In genomic region chr16:86012221-86012620, GRCh38 we compare ENCODE assay signal across 21 cellular contexts.
A peak's percentile ranks its signal among the peaks of the same experiment; 100 is the strongest.
DNase-seq lines count a peak whose midpoint lies in the region; ATAC-seq and TF ChIP-seq lines count a peak whose summit lies in the region.
"Had no signal": no experiment of that assay in that cellular context is flagged by ENCODE, and none has a peak within 500 bp of the region (broad histone marks: within the 10 kb centered on the region; RNA-seq: fewer than 3 reads in every experiment).

No MANE protein-coding gene starts in this region.

- no peaks in the 10 kb centered on the region for H3K27me3 ChIP-seq in hepatocyte

- no peak overlapping the region for H3K27ac ChIP-seq in hepatocyte
- H3K27ac ChIP-seq: 22Rv1, A549, C4-2B had no signal

- no peak for TF ChIP-seq CTCF in hepatocyte (IDR thresholded peaks at IDR 0.05; ENCODE audit: poor library complexity)

- H3K4me3 Mint-ChIP-seq in activated naive CD8-positive, alpha-beta T cell treated with anti-CD3 and anti-CD28 coated beads, Interleukin-2, amount 10 ng/mL, durations not matched to agents 7 days and 5 days, result no peak overlapping the region
- no peak overlapping the region for H3K4me3 Mint-ChIP-seq in activated naive CD8-positive, alpha-beta T cell treated with anti-CD3 and anti-CD28 coated beads for 36 hours
- H3K4me3 Mint-ChIP-seq in stimulated activated memory B cell treated with anti-CD40 and anti-IgM and Interleukin-4, amounts not matched to agents 10 μg/mL and 1 μg/mL and 100 μg/mL, for 72 hours, result no peak overlapping the region
- H3K4me3 Mint-ChIP-seq: CD4-positive, alpha-beta memory T cell; HFFc6 had no signal

- no peaks in the 10 kb centered on the region for H3K36me3 ChIP-seq in hepatocyte (replicated peaks; ENCODE audit: insufficient read depth, low read depth)

- peak; percentile 10 for DNase-seq in activated naive CD8-positive, alpha-beta T cell treated with anti-CD3 and anti-CD28 coated beads, Interleukin-2, amount 10 ng/mL, durations not matched to agents 7 days and 5 days
- no peak for DNase-seq in activated naive CD8-positive, alpha-beta T cell treated with anti-CD3 and anti-CD28 coated beads for 36 hours
- DNase-seq in NCI-H2171 (lab: John Stamatoyannopoulos, UW) (peak; percentile 31), dermis microvascular lymphatic vessel endothelial cell (ENCODE audit: low read depth in 2 of 2) (peak; percentile 49 to 89), DMS53 (lab: John Stamatoyannopoulos, UW) (no peak), hepatocyte (ENCODE audit: low spot score) (no peak)
- no peak for DNase-seq in central memory CD4-positive, alpha-beta T cell
- DNase-seq: AML-193; CD4-positive, alpha-beta memory T cell; DMS153; DMS79 treated with DMSO at 0.1 percent for 48 hours; EL; GOT3; H7; HFFc6 had no signal

- no peaks in the 10 kb centered on the region for H3K79me2 ChIP-seq in hepatocyte

- H3K4me2 ChIP-seq in hepatocyte, result no peak overlapping the region
- H3K4me2 ChIP-seq: A549 had no signal

- H3K27me3 Mint-ChIP-seq in activated naive CD8-positive, alpha-beta T cell treated with anti-CD3 and anti-CD28 coated beads, Interleukin-2, amount 10 ng/mL, durations not matched to agents 7 days and 5 days, result peaks cover 5% of the 10 kb centered on the region
- peaks cover 7% of the 10 kb centered on the region for H3K27me3 Mint-ChIP-seq in activated naive CD8-positive, alpha-beta T cell treated with anti-CD3 and anti-CD28 coated beads for 36 hours
- no peaks in the 10 kb centered on the region for H3K27me3 Mint-ChIP-seq in stimulated activated memory B cell treated with anti-CD40 and anti-IgM and Interleukin-4, amounts not matched to agents 10 μg/mL and 1 μg/mL and 100 μg/mL, for 72 hours

- no peaks in the 10 kb centered on the region for H3K9me3 ChIP-seq in hepatocyte (ENCODE audit: low read depth)

- H3K4me1 ChIP-seq in hepatocyte (ENCODE audit: insufficient read depth), result no peaks in the 10 kb centered on the region
- H3K4me1 ChIP-seq: A549 had no signal

- no peaks in the 10 kb centered on the region for H4K20me1 ChIP-seq in hepatocyte (ENCODE audit: insufficient read depth, poor library complexity, severe bottlenecking)

- peaks cover 7% of the 10 kb centered on the region for H3K36me3 Mint-ChIP-seq in activated naive CD8-positive, alpha-beta T cell treated with anti-CD3 and anti-CD28 coated beads, Interleukin-2, amount 10 ng/mL, durations not matched to agents 7 days and 5 days
- H3K36me3 Mint-ChIP-seq in activated naive CD8-positive, alpha-beta T cell treated with anti-CD3 and anti-CD28 coated beads for 36 hours, result peaks cover 4% of the 10 kb centered on the region
- peaks cover 7% of the 10 kb centered on the region for H3K36me3 Mint-ChIP-seq in stimulated activated memory B cell treated with anti-CD40 and anti-IgM and Interleukin-4, amounts not matched to agents 10 μg/mL and 1 μg/mL and 100 μg/mL, for 72 hours

- no peak overlapping the region for H3K27ac Mint-ChIP-seq in activated naive CD8-positive, alpha-beta T cell treated with anti-CD3 and anti-CD28 coated beads, Interleukin-2, amount 10 ng/mL, durations not matched to agents 7 days and 5 days
- no peak overlapping the region for H3K27ac Mint-ChIP-seq in activated naive CD8-positive, alpha-beta T cell treated with anti-CD3 and anti-CD28 coated beads for 36 hours
- H3K27ac Mint-ChIP-seq in stimulated activated memory B cell treated with anti-CD40 and anti-IgM and Interleukin-4, amounts not matched to agents 10 μg/mL and 1 μg/mL and 100 μg/mL, for 72 hours, result peak overlapping the region; percentile 50
- H3K27ac Mint-ChIP-seq: CD4-positive, alpha-beta memory T cell; HFFc6 had no signal

- peaks cover 6% of the 10 kb centered on the region for H3K9me3 Mint-ChIP-seq in activated naive CD8-positive, alpha-beta T cell treated with anti-CD3 and anti-CD28 coated beads, Interleukin-2, amount 10 ng/mL, durations not matched to agents 7 days and 5 days
- H3K9me3 Mint-ChIP-seq in activated naive CD8-positive, alpha-beta T cell treated with anti-CD3 and anti-CD28 coated beads for 36 hours, result peaks cover 4% of the 10 kb centered on the region
- H3K9me3 Mint-ChIP-seq in stimulated activated memory B cell treated with anti-CD40 and anti-IgM and Interleukin-4, amounts not matched to agents 10 μg/mL and 1 μg/mL and 100 μg/mL, for 72 hours, result peaks cover 6% of the 10 kb centered on the region
- H3K9me3 Mint-ChIP-seq: HFFc6 had no signal

- POLR2A ChIA-PET in activated naive CD8-positive, alpha-beta T cell treated with anti-CD3 and anti-CD28 coated beads, Interleukin-2, amount 10 ng/mL, durations not matched to agents 7 days and 5 days (lab: Charles Lee), result no interaction called here

- peaks cover 41% of the 10 kb centered on the region for H3K4me1 Mint-ChIP-seq in activated naive CD8-positive, alpha-beta T cell treated with anti-CD3 and anti-CD28 coated beads, Interleukin-2, amount 10 ng/mL, durations not matched to agents 7 days and 5 days
- peaks cover 40% of the 10 kb centered on the region for H3K4me1 Mint-ChIP-seq in activated naive CD8-positive, alpha-beta T cell treated with anti-CD3 and anti-CD28 coated beads for 36 hours
- H3K4me1 Mint-ChIP-seq in stimulated activated memory B cell treated with anti-CD40 and anti-IgM and Interleukin-4, amounts not matched to agents 10 μg/mL and 1 μg/mL and 100 μg/mL, for 72 hours, result peaks cover 57% of the 10 kb centered on the region

- WGBS in hepatocyte (ENCODE audit: low lambda C conversion rate, missing lambda C conversion rate), result 94% methylated on average over 5 of the region's 5 CpGs

- no peak overlapping the region for H2AFZ ChIP-seq in hepatocyte

- no peak overlapping the region for H3K4me3 ChIP-seq in hepatocyte
- H3K4me3 ChIP-seq: A549, GM12878 had no signal

- no peak for ATAC-seq in activated naive CD8-positive, alpha-beta T cell treated with anti-CD3 and anti-CD28 coated beads, Interleukin-2, amount 10 ng/mL, durations not matched to agents 7 days and 5 days (ENCODE audit: low read depth)
- ATAC-seq in stimulated activated memory B cell treated with anti-CD40 and anti-IgM and Interleukin-4, amounts not matched to agents 10 μg/mL and 1 μg/mL and 100 μg/mL, for 72 hours, result no peak
- ATAC-seq: A549, HCT116 had no signal

- H3K9me2 ChIP-seq in hepatocyte (replicated peaks; ENCODE audit: insufficient read depth), result no peaks in the 10 kb centered on the region

Comparison
In these comparisons a context has a peak if more than half of its experiments do, and no peak if none do; other contexts are left out.
1. DNase-seq: peak in activated naive CD8-positive, alpha-beta T cell treated with anti-CD3 and anti-CD28 coated beads, Interleukin-2, amount 10 ng/mL, durations not matched to agents 7 days and 5 days (single experiment), NCI-H2171 (single experiment) and dermis microvascular lymphatic vessel endothelial cell (2 of 2); none in activated naive CD8-positive, alpha-beta T cell treated with anti-CD3 and anti-CD28 coated beads for 36 hours (single experiment), DMS53 (single experiment), hepatocyte (single experiment) and central memory CD4-positive, alpha-beta T cell (single experiment).